In genomic region chr3:74021451-74021850, GRCh38 we compare ENCODE assay signal across 22 cellular contexts.
"Had no signal": no experiment of that assay in that cellular context is flagged by ENCODE, and none has a peak within 500 bp of the region (broad histone marks: within the 10 kb centered on the region; RNA-seq: fewer than 3 reads in every experiment).

No MANE protein-coding gene starts in this region.

- H3K36me3 Mint-ChIP-seq: mesothelial cell of epicardium, naive B cell had no signal

- H3K4me1 Mint-ChIP-seq: mesothelial cell of epicardium, naive B cell had no signal

- H3K9me3 Mint-ChIP-seq: mesothelial cell of epicardium had no signal

- H3K27me3 Mint-ChIP-seq: naive B cell had no signal

- H3K27ac Mint-ChIP-seq: mesothelial cell of epicardium, naive B cell had no signal

- DNase-seq: dermis blood vessel endothelial cell; dorsolateral prefrontal cortex; effector CD4-positive, alpha-beta T cell; effector memory CD4-positive, alpha-beta T cell; foreskin keratinocyte; gastrocnemius medialis; glutamatergic neuron; head of caudate nucleus; heart right ventricle; hippocampal formation; islet precursor cell; kidney; kidney glomerular epithelial cell; left colon; left lung; left ventricle myocardium superior; lower lobe of right lung; mesenchymal stem cell; mucosa of descending colon; naive B cell had no signal

- ATAC-seq: foreskin keratinocyte, gastrocnemius medialis, heart right ventricle, left colon, left lung, left ventricle myocardium superior, lower lobe of right lung, mucosa of descending colon had no signal

- H3K4me3 Mint-ChIP-seq: mesothelial cell of epicardium, naive B cell had no signal

- FAIRE-seq: endothelial cell of umbilical vein, kidney had no signal
